1 cellular context compared by ENCODE assay signal in the genomic region with DNA sequence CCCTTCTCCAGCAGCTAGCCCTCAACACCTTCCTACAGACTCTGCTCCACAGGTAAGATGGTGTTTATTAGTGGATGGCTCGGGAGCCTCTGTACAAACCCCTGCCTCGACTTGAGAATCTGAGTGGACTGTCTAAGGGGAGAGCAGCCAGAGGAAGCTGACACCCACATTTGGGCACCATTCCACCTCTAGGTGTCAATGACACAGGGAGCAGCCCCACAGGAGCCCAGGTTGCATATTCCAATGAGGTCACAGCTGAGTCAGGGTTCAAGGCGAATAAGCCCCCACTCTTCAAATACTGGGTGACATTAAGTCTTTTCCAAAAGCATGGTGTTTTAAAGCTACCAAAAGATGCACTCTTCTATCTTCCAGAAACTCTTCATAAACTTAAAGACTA.
TF ChIP-seq lines count a peak whose summit lies in the region.

No MANE protein-coding gene starts in this region.

TF ChIP-seq in H1, 55 proteins besides CTCF, POLR2A, EP300 and RAD21:
- TF ChIP-seq SUZ12 (IDR thresholded peaks at IDR 0.05; ENCODE audit: low read length) (no peak), CHD7 (IDR thresholded peaks at IDR 0.05; ENCODE audit: insufficient replicate concordance, low read length) (no peak), ZNF274 (IDR thresholded peaks at IDR 0.05; ENCODE audit: borderline replicate concordance, extremely low read depth, low read length) (no peak), FOSL1 (IDR thresholded peaks at IDR 0.05; ENCODE audit: insufficient read depth, low read depth, low read length) (no peak), SP4 (IDR thresholded peaks at IDR 0.05; ENCODE audit: low read length) (no peak), EGR1 (IDR thresholded peaks at IDR 0.05; ENCODE audit: borderline replicate concordance, low read depth, low read length) (no peak), RFX5 (IDR thresholded peaks at IDR 0.05; ENCODE audit: borderline replicate concordance, low read depth, low read length) (no peak), SP1 (IDR thresholded peaks at IDR 0.05; ENCODE audit: low read depth, low read length) (no peak), GABPA (IDR thresholded peaks at IDR 0.05; ENCODE audit: borderline replicate concordance, insufficient read depth, low read length) (no peak)
